ENCODE assay signal across 8 cellular contexts in genomic region chrX:43949669-43950068, GRCh38. TPM values are rescaled to one million over a fixed set of nuclear protein-coding genes. Genes with fewer than 3 reads are reported as not detected.
DNase-seq lines count a peak whose midpoint lies in the region; ATAC-seq and TF ChIP-seq lines count a peak whose summit lies in the region.

No MANE protein-coding gene starts in this region.

- TF ChIP-seq CTCF in WERI-Rb-1 (IDR thresholded peaks at IDR 0.05; ENCODE audit: low read depth, low read length) (peak; percentile 87), nephron (IDR thresholded peaks at IDR 0.05; ENCODE audit: unreplicated experiment in 3 of 3) (peak; percentile 29 to 40 (median 34))

- H3K27ac ChIP-seq in WERI-Rb-1: no peak overlapping the region

- H3K4me3 Mint-ChIP-seq in effector memory CD8-positive, alpha-beta T cell: peak overlapping the region; percentile 18 to 58
- H3K4me3 Mint-ChIP-seq in nephron: no peak overlapping the region

- H3K27ac Mint-ChIP-seq in effector memory CD8-positive, alpha-beta T cell: no peak overlapping the region
- no peak overlapping the region for H3K27ac Mint-ChIP-seq in nephron

- H3K4me1 Mint-ChIP-seq in effector memory CD8-positive, alpha-beta T cell (ENCODE audit: low read depth in 2 of 2): peaks cover 0 to 4% of the 10 kb centered on the region in 2 donors
- peaks cover 7% of the 10 kb centered on the region for H3K4me1 Mint-ChIP-seq in nephron

- peaks cover 8 to 9% of the 10 kb centered on the region in 2 donors for H3K27me3 Mint-ChIP-seq in effector memory CD8-positive, alpha-beta T cell
- no peaks in the 10 kb centered on the region for H3K27me3 Mint-ChIP-seq in nephron (ENCODE audit: low read depth)

- peak; percentile 41 for DNase-seq in Right ventricle myocardium superior
- DNase-seq in Right ventricle myocardium inferior (ENCODE audit: missing footprints): no peak
- DNase-seq in WERI-Rb-1: peak; percentile 78
- peak in 2 of 3 experiments; percentile 8 to 13 for DNase-seq in effector memory CD8-positive, alpha-beta T cell
- DNase-seq in NCI-H774 (lab: John Stamatoyannopoulos, UW): no peak
- DNase-seq in AG08395 (ENCODE audit: low spot score): no peak

- no peaks in the 10 kb centered on the region for H3K36me3 ChIP-seq in WERI-Rb-1

- H3K36me3 Mint-ChIP-seq in effector memory CD8-positive, alpha-beta T cell (ENCODE audit: insufficient read depth): no peaks in the 10 kb centered on the region
- H3K36me3 Mint-ChIP-seq in nephron (ENCODE audit: low read depth): no peaks in the 10 kb centered on the region

- no peaks in the 10 kb centered on the region for H3K27me3 ChIP-seq in WERI-Rb-1 (ENCODE audit: insufficient read depth, low read depth, severe bottlenecking)

- intact Hi-C loops in Right ventricle myocardium superior (cut with DNase I): no loop called here
- intact Hi-C loops in Right ventricle myocardium inferior (cut with DNase I): loop anchor here (10.0 kb wide), 1 partner anchor 415 kb away; no protein-coding TSS in a partner anchor

- no peaks in the 10 kb centered on the region for H3K9me3 Mint-ChIP-seq in effector memory CD8-positive, alpha-beta T cell
- H3K9me3 Mint-ChIP-seq in nephron: peaks cover 4% of the 10 kb centered on the region

- no peaks in the 10 kb centered on the region for H3K9me3 ChIP-seq in WERI-Rb-1 (ENCODE audit: severe bottlenecking)

- no peak overlapping the region for H3K4me3 ChIP-seq in WERI-Rb-1 (ENCODE audit: low read depth, low read length)

- ATAC-seq in Right ventricle myocardium superior (ENCODE audit: poor library complexity) (peak; percentile 65), Right ventricle myocardium inferior (no peak), GM19452 (IDR thresholded peaks at IDR 0.05; ENCODE audit: unreplicated experiment) (no peak)
- ATAC-seq in effector memory CD8-positive, alpha-beta T cell (replicated peaks): peak; percentile 56

RNA-seq across cellular contexts. Expression of gene NDP, which starts 23.5 kb away (rescaled TPM):
- total RNA-seq in Right ventricle myocardium superior: not detected
- not detected for total RNA-seq in Right ventricle myocardium inferior

Comparison
In these comparisons a context has a peak if more than half of its experiments do, and no peak if none do; other contexts are left out.
1. ATAC-seq: peak in Right ventricle myocardium superior (single experiment) and effector memory CD8-positive, alpha-beta T cell (single experiment); none in Right ventricle myocardium inferior (single experiment) and GM19452 (single experiment).
2. DNase-seq: peak in Right ventricle myocardium superior (single experiment), WERI-Rb-1 (single experiment) and effector memory CD8-positive, alpha-beta T cell (2 of 3); none in Right ventricle myocardium inferior (single experiment), NCI-H774 (single experiment) and AG08395 (single experiment).
3. H3K4me3 Mint-ChIP-seq: peak in effector memory CD8-positive, alpha-beta T cell (2 of 2); none in nephron (0 of 3).